23 cellular contexts compared by ENCODE assay signal in the genomic region with DNA sequence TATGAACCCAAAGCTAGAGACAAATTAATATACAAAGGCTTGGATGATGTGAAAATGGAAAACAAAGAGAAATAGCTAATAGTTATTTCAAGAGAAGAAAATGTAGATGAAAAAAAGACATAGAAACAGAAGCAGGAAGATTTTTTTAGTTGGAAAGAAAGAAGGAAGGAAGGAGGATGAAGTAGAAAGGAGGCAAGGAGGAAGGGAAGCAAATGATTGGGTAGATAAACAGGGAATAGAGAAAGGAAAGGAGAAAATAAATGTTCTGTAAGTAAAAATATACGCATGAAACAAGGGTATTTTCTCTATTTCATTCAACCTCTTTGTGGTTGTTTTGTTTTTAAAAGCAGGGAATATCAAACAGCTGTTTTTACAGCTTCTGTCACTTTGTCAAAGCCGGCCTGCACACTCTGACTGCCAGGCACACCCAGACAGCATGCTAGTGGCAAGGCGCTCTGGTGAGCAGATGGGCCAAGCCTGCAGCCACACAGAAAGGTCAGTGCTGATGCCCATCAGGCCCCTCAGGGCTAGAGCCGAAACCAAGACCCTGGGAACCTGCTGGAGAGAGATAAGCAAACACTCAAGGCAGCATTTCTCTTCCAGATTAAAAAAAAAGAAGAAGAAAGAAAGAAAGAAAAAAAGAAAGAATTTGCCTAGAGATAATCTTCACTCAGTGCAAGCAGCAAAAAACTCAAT.
"Had no signal": no experiment of that assay in that cellular context is flagged by ENCODE, and none has a peak within 500 bp of the region (broad histone marks: within the 10 kb centered on the region; RNA-seq: fewer than 3 reads in every experiment).

No MANE protein-coding gene starts in this region.

- H3K27ac ChIP-seq: esophagus muscularis mucosa, foreskin keratinocyte, spleen, transverse colon had no signal

- H3K9me3 Mint-ChIP-seq: activated B cell treated with CpG ODN at 0.5 μM for 24 hours; activated CD8-positive, alpha-beta T cell treated with anti-CD3 and anti-CD28 coated beads for 36 hours; activated naive CD4-positive, alpha-beta T cell treated with anti-CD3 and anti-CD28 coated beads, Interleukin-2, amount 50 U/mL, for 24 hours; activated naive CD8-positive, alpha-beta T cell treated with anti-CD3 and anti-CD28 coated beads, Interleukin-2, amount 50 U/mL, for 24 hours; activated T-cell treated with anti-CD3 and anti-CD28 coated beads, Interleukin-2, amount 50 U/mL, for 4 hours; activated T-helper 17 cell treated with anti-CD3 and anti-CD28 coated beads, Interleukin-2, amount 50 U/mL, for 72 hours had no signal

- H3K4me1 Mint-ChIP-seq: activated B cell treated with CpG ODN at 0.5 μM for 24 hours; activated naive CD4-positive, alpha-beta T cell treated with anti-CD3 and anti-CD28 coated beads, Interleukin-2, amount 50 U/mL, for 24 hours; activated naive CD8-positive, alpha-beta T cell treated with anti-CD3 and anti-CD28 coated beads, Interleukin-2, amount 50 U/mL, for 24 hours; activated T-helper 17 cell treated with anti-CD3 and anti-CD28 coated beads, Interleukin-2, amount 50 U/mL, for 72 hours; naive B cell had no signal

- H3K36me3 ChIP-seq: esophagus muscularis mucosa, spleen, transverse colon had no signal

- H3K27ac Mint-ChIP-seq: activated B cell treated with CpG ODN at 0.5 μM for 24 hours; activated CD8-positive, alpha-beta T cell treated with anti-CD3 and anti-CD28 coated beads for 36 hours; activated naive CD4-positive, alpha-beta T cell treated with anti-CD3 and anti-CD28 coated beads, Interleukin-2, amount 50 U/mL, for 24 hours; activated naive CD8-positive, alpha-beta T cell treated with anti-CD3 and anti-CD28 coated beads, Interleukin-2, amount 50 U/mL, for 24 hours; activated T-helper 17 cell treated with anti-CD3 and anti-CD28 coated beads, Interleukin-2, amount 50 U/mL, for 72 hours; naive B cell had no signal

- H3K4me3 Mint-ChIP-seq: activated B cell treated with CpG ODN at 0.5 μM for 24 hours; activated CD8-positive, alpha-beta T cell treated with anti-CD3 and anti-CD28 coated beads for 36 hours; activated naive CD4-positive, alpha-beta T cell treated with anti-CD3 and anti-CD28 coated beads, Interleukin-2, amount 50 U/mL, for 24 hours; activated naive CD8-positive, alpha-beta T cell treated with anti-CD3 and anti-CD28 coated beads, Interleukin-2, amount 50 U/mL, for 24 hours; activated T-cell treated with anti-CD3 and anti-CD28 coated beads, Interleukin-2, amount 50 U/mL, for 4 hours; activated T-helper 17 cell treated with anti-CD3 and anti-CD28 coated beads, Interleukin-2, amount 50 U/mL, for 72 hours; naive B cell had no signal

- H3K9me3 ChIP-seq: esophagus muscularis mucosa, mucosa of descending colon, spleen, transverse colon had no signal

- ATAC-seq: activated CD8-positive, alpha-beta T cell treated with anti-CD3 and anti-CD28 coated beads for 36 hours; activated naive CD8-positive, alpha-beta T cell treated with anti-CD3 and anti-CD28 coated beads, Interleukin-2, amount 50 U/mL, for 24 hours; activated T-cell treated with anti-CD3 and anti-CD28 coated beads, Interleukin-2, amount 50 U/mL, for 4 hours; activated T-helper 17 cell treated with anti-CD3 and anti-CD28 coated beads, Interleukin-2, amount 50 U/mL, for 72 hours; foreskin keratinocyte; left lobe of liver; mucosa of descending colon; right cardiac atrium had no signal

- H3K27me3 ChIP-seq: esophagus muscularis mucosa, foreskin keratinocyte, transverse colon had no signal

- DNase-seq: activated B cell treated with CpG ODN at 0.5 μM for 24 hours; activated CD4-positive, alpha-beta T cell treated with anti-CD3 and anti-CD28 coated beads, Interleukin-2, amount 50 U/mL, for 1 hour; activated CD8-positive, alpha-beta T cell treated with anti-CD3 and anti-CD28 coated beads for 36 hours; activated gamma-delta T cell treated with Interleukin-2 at 50 U/mL for 16 hours; activated naive CD8-positive, alpha-beta T cell treated with anti-CD3 and anti-CD28 coated beads, Interleukin-2, amount 50 U/mL, for 24 hours; activated T-cell treated with anti-CD3 and anti-CD28 coated beads, Interleukin-2, amount 50 U/mL, for 4 hours; amygdala; dermis blood vessel endothelial cell; effector CD4-positive, alpha-beta T cell; foreskin keratinocyte; kidney glomerular epithelial cell; mucosa of descending colon; naive B cell; occipital lobe; spleen; stimulated activated naive CD4-positive, alpha-beta T cell treated with Interleukin-2 at 50 U/mL for 16 hours; transverse colon had no signal

- H3K4me3 ChIP-seq: esophagus muscularis mucosa, lung, mucosa of descending colon, spleen, transverse colon had no signal

- H3K36me3 Mint-ChIP-seq: activated naive CD4-positive, alpha-beta T cell treated with anti-CD3 and anti-CD28 coated beads, Interleukin-2, amount 50 U/mL, for 24 hours; naive B cell had no signal
